In the genomic region with DNA sequence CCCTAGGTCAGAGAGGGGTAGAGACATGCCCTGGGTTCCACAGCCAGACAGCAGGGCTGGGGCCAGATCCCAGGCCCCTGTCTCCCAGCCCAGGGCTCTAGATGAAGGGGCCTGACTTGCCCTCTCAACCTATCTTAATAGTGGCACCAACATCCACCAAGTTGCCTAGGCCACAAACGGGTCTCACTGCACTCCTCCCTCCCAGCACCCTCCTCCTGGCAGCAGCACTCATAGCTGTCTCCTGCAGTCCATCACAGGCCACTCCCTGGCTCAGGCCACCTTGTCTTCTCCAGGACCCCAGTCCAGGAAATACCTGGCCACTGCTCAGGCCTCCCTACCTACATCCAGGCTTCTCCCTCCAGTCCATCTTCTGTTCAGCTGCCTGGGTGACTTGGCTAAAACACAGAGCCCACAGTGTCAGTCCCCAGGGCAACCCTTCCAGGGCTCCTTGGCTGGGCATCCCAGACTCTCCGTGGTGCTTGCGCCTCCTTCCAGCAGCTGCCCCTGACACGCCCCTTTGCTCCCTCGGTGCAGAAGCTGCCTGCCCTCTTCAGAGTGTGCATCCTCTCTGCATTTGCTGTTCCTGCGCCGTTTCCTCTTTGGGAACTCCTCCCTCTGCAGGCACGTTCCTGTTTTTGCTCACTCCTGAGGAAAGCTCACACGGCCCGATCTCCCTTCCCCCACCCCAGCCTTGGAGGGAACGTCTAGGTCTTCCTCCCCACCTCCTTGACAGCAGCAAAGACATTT, we compare ENCODE assay signal across 9 cellular contexts. TPM values are rescaled to one million over a fixed set of nuclear protein-coding genes. Genes with fewer than 3 reads are reported as not detected.
DNase-seq lines count a peak whose midpoint lies in the region; ATAC-seq and TF ChIP-seq lines count a peak whose summit lies in the region.
"Had no signal": no experiment of that assay in that cellular context is flagged by ENCODE, and none has a peak within 500 bp of the region (broad histone marks: within the 10 kb centered on the region; RNA-seq: fewer than 3 reads in every experiment).

No MANE protein-coding gene starts in this region.

- peaks cover 9 to 36% (median 14%) of the 10 kb centered on the region in 4 donors for H3K4me1 Mint-ChIP-seq in CD4-positive, alpha-beta memory T cell

- peaks cover 0 to 2% of the 10 kb centered on the region in 2 donors for H3K27me3 Mint-ChIP-seq in CD4-positive, alpha-beta memory T cell

- TF ChIP-seq CTCF in Peyer's patch (IDR thresholded peaks at IDR 0.05) (peak in 2 of 6 experiments; percentile 12 to 14), esophagus muscularis mucosa (IDR thresholded peaks at IDR 0.05) (peak in 1 of 3 experiments; percentile 22), neutrophil (IDR thresholded peaks at IDR 0.05) (no peak)

- CTCF ChIA-PET in CD4-positive, alpha-beta memory T cell (lab: Charles Lee; ENCODE audit: partially characterized antibody): no interaction called here

- H3K4me1 ChIP-seq in CD4-positive, alpha-beta memory T cell (ENCODE audit: insufficient read depth, low read length): peaks cover 8% of the 10 kb centered on the region
- peaks cover 0 to 10% (median 8%) of the 10 kb centered on the region in 4 donors for H3K4me1 ChIP-seq in Peyer's patch
- H3K4me1 ChIP-seq in esophagus muscularis mucosa: peaks cover 20 to 31% (median 24%) of the 10 kb centered on the region in 4 donors
- H3K4me1 ChIP-seq in neutrophil (ENCODE audit: control insufficient read depth in 1 of 2, insufficient read depth in 1 of 2, low read depth in 1 of 2, low read length in 1 of 2): peaks cover 41 to 44% of the 10 kb centered on the region in 2 experiments

- no peaks in the 10 kb centered on the region for H3K27me3 ChIP-seq in CD4-positive, alpha-beta memory T cell (ENCODE audit: insufficient read depth, low read length)
- H3K27me3 ChIP-seq in Peyer's patch (no peaks in the 10 kb centered on the region), esophagus muscularis mucosa (no peaks in the 10 kb centered on the region), neutrophil (peaks cover 11% of the 10 kb centered on the region)

- ATAC-seq in HG02588 (IDR thresholded peaks at IDR 0.05; ENCODE audit: unreplicated experiment): no peak

- TF ChIP-seq POLR2A in Peyer's patch (IDR thresholded peaks at IDR 0.05): no peak
- no peak for TF ChIP-seq POLR2A in esophagus muscularis mucosa (IDR thresholded peaks at IDR 0.05; ENCODE audit: low read depth)

- intact Hi-C loops in CD4-positive, alpha-beta memory T cell (cut with micrococcal nuclease): no loop called here
- intact Hi-C loops in esophagus muscularis mucosa (cut with DNase I): no loop called here

- no peak for DNase-seq in CD4-positive, alpha-beta memory T cell
- peak in 2 of 3 donors; percentile 57 to 77 for DNase-seq in Peyer's patch
- DNase-seq in esophagus muscularis mucosa (ENCODE audit: extremely low spot score): no peak
- DNase-seq in hippocampal formation (lab: John Stamatoyannopoulos, UW): no peak
- DNase-seq in NCI-H2029 treated with DMSO at 0.1 percent for 48 hours (lab: John Stamatoyannopoulos, UW): no peak
- DNase-seq in glomerular visceral epithelial cell (ENCODE audit: extremely low spot score): no peak

- no peaks in the 10 kb centered on the region for H3K9me3 ChIP-seq in CD4-positive, alpha-beta memory T cell (ENCODE audit: control insufficient read depth in 1 of 2, low read length in 2 of 2)
- H3K9me3 ChIP-seq in Peyer's patch (peaks cover 0 to 6% (median 0%) of the 10 kb centered on the region in 4 donors), esophagus muscularis mucosa (peaks cover 0 to 11% (median 11%) of the 10 kb centered on the region in 4 donors), neutrophil (peaks cover 4% of the 10 kb centered on the region)

- peaks cover 0 to 11% (median 7%) of the 10 kb centered on the region in 8 donors for H3K9me3 Mint-ChIP-seq in CD4-positive, alpha-beta memory T cell

- POLR2A ChIA-PET in CD4-positive, alpha-beta memory T cell (lab: Charles Lee; ENCODE audit: partially characterized antibody): no interaction called here

- TF ChIP-seq EP300 in esophagus muscularis mucosa (IDR thresholded peaks at IDR 0.05): no peak

- peak overlapping the region in 4 of 7 donors; percentile 0 to 77 (median 5) for H3K27ac Mint-ChIP-seq in CD4-positive, alpha-beta memory T cell
- H3K27ac Mint-ChIP-seq: T-cell had no signal

- WGBS in esophagus muscularis mucosa: 36% methylated on average over 11 of the region's 11 CpGs

- no peak overlapping the region for H3K27ac ChIP-seq in CD4-positive, alpha-beta memory T cell (ENCODE audit: low read depth, low read length)
- peak overlapping the region; percentile 32 to 79 (median 66) for H3K27ac ChIP-seq in Peyer's patch
- peak overlapping the region; percentile 69 to 79 (median 76) for H3K27ac ChIP-seq in esophagus muscularis mucosa (replicated peaks in 1 of 4)
- peak overlapping the region; percentile 49 for H3K27ac ChIP-seq in neutrophil

- H3K36me3 Mint-ChIP-seq in CD4-positive, alpha-beta memory T cell: no peaks in the 10 kb centered on the region

- H3K4me3 Mint-ChIP-seq in CD4-positive, alpha-beta memory T cell: peak overlapping the region in 1 of 8 donors; percentile 17
- H3K4me3 Mint-ChIP-seq: T-cell had no signal

- no peak overlapping the region for H3K4me3 ChIP-seq in CD4-positive, alpha-beta memory T cell (ENCODE audit: low read length in 2 of 2)
- peak overlapping the region in 1 of 4 donors; percentile 5 for H3K4me3 ChIP-seq in Peyer's patch
- peak overlapping the region in 1 of 4 donors; percentile 1 for H3K4me3 ChIP-seq in esophagus muscularis mucosa
- H3K4me3 ChIP-seq in neutrophil (ENCODE audit: low read depth in 1 of 2, low read length in 1 of 2): peak overlapping the region; percentile 5 to 10

- no peaks in the 10 kb centered on the region for H3K36me3 ChIP-seq in CD4-positive, alpha-beta memory T cell (ENCODE audit: insufficient read depth, low read length)
- no peaks in the 10 kb centered on the region for H3K36me3 ChIP-seq in Peyer's patch
- no peaks in the 10 kb centered on the region for H3K36me3 ChIP-seq in esophagus muscularis mucosa
- no peaks in the 10 kb centered on the region for H3K36me3 ChIP-seq in neutrophil

RNA-seq across cellular contexts. Expression of gene LRRC32, which starts 40.5 kb away (rescaled TPM):
- under 1 TPM; 0.38 to 0.53 TPM for total RNA-seq in CD4-positive, alpha-beta memory T cell
- under 1 TPM in 1 of 2 donors, not detected in 1; 0.56 TPM for polyA plus RNA-seq in CD4-positive, alpha-beta memory T cell
- total RNA-seq in Peyer's patch (10 to 100 TPM in 3 of 4 donors, 1 to 10 TPM in 1; 4.0 to 36.7 (median 23.0) TPM), esophagus muscularis mucosa (10 to 100 TPM; 19.1 to 87.5 (median 45.3) TPM)

Comparison
In these comparisons a context has a peak if more than half of its experiments do, and no peak if none do; other contexts are left out.
1. DNase-seq: peak in Peyer's patch (2 of 3); none in CD4-positive, alpha-beta memory T cell (0 of 5), esophagus muscularis mucosa (single experiment), hippocampal formation (0 of 2), NCI-H2029 treated with DMSO at 0.1 percent for 48 hours (single experiment) and glomerular visceral epithelial cell (single experiment).
2. H3K4me3 ChIP-seq: peak in neutrophil (2 of 2); none in CD4-positive, alpha-beta memory T cell (0 of 2).